ENCODE assay signal across 8 cellular contexts in the genomic region with DNA sequence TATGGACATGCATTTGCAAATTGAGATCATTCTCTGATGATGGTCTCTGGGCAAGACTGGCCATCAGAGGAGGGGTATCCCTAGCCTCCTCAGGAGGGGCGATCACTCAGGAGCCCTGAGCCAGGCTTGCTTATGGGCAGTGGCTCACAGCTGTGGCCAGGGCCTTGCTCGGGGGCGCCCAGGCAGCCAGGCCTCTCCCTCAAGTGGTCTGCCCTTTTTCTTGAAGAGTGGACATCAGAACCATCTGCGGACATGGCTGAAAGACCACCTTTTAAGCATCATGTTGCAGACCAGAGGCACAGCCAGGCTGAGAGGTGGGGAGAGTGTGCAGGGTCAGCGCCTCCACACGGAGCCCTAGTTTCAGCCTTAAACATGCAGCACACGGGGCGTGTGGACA.
"Had no signal": no experiment of that assay in that cellular context is flagged by ENCODE, and none has a peak within 500 bp of the region (broad histone marks: within the 10 kb centered on the region; RNA-seq: fewer than 3 reads in every experiment).

No MANE protein-coding gene starts in this region.

- H3K4me3 Mint-ChIP-seq: H9, IgD-negative memory B cell had no signal

- H3K9ac ChIP-seq: KMS-11 had no signal

- H3K27ac ChIP-seq: KMS-11 had no signal

- ATAC-seq: HepG2 had no signal

- H3K4me2 ChIP-seq: KMS-11 had no signal

- DNase-seq: GOT3, H9, HCEC 1CT, KBM-7 had no signal

- H3K27me3 Mint-ChIP-seq: IgD-negative memory B cell had no signal

- FAIRE-seq: H54, HepG2 had no signal

- H3K27ac Mint-ChIP-seq: H9, IgD-negative memory B cell had no signal
